8 cellular contexts compared by ENCODE assay signal in genomic region chr2:138829326-138829725, GRCh38. TPM values are rescaled to one million over a fixed set of nuclear protein-coding genes. Genes with fewer than 3 reads are reported as not detected.
A peak's percentile ranks its signal among the peaks of the same experiment; 100 is the strongest.
DNase-seq lines count a peak whose midpoint lies in the region; ATAC-seq lines count a peak whose summit lies in the region.

No MANE protein-coding gene starts in this region.

- no peak overlapping the region for H3K4me3 ChIP-seq in Jurkat, Clone E6-1 (ENCODE audit: low read length)

- H3K36me3 Mint-ChIP-seq in effector memory CD8-positive, alpha-beta T cell (ENCODE audit: insufficient read depth): no peaks in the 10 kb centered on the region

- no peak overlapping the region for H3K27ac Mint-ChIP-seq in effector memory CD8-positive, alpha-beta T cell

- DNase-seq in ELF-1 (ENCODE audit: low read depth, low spot score) (peak; percentile 67), SK-MEL-5 (ENCODE audit: low read depth, low spot score) (peak; percentile 61), pons (ENCODE audit: low spot score) (peak; percentile 52)
- DNase-seq in Jurkat, Clone E6-1 (ENCODE audit: low read depth, low spot score): peak; percentile 14
- DNase-seq in effector memory CD8-positive, alpha-beta T cell: peak in 2 of 3 experiments; percentile 1 to 12

- in situ Hi-C loops in SK-MEL-5 (cut with HindIII; ENCODE audit: low pct_unique_long_range_greater_than_20kb, low sequenced_read_pairs): no loop called here

- no peaks in the 10 kb centered on the region for H3K4me1 Mint-ChIP-seq in effector memory CD8-positive, alpha-beta T cell (ENCODE audit: low read depth in 2 of 2)

- no peaks in the 10 kb centered on the region for H3K9me3 Mint-ChIP-seq in effector memory CD8-positive, alpha-beta T cell

- no peaks in the 10 kb centered on the region for H3K27me3 Mint-ChIP-seq in effector memory CD8-positive, alpha-beta T cell

- no peak overlapping the region for H3K4me3 Mint-ChIP-seq in effector memory CD8-positive, alpha-beta T cell

- ATAC-seq in GM19468 (IDR thresholded peaks at IDR 0.05; ENCODE audit: extremely low read depth, unreplicated experiment) (peak; percentile 55), HG03108 (IDR thresholded peaks at IDR 0.05; ENCODE audit: unreplicated experiment) (no peak), esophagus mucosa (no peak)
- ATAC-seq in effector memory CD8-positive, alpha-beta T cell (replicated peaks): no peak

RNA-seq across cellular contexts. Expression of gene NXPH2, which starts 49.1 kb away (rescaled TPM):
- polyA plus RNA-seq in Jurkat, Clone E6-1 (2012; ENCODE audit: insufficient read depth, insufficient read length): not detected
- 0.43 TPM in 1 of 2 replicates, not detected in the other for total RNA-seq in SK-MEL-5 (2014; rRNA removed; shearing (Covaris generic))
- polyA plus RNA-seq in SK-MEL-5 (2015; cell fraction: cytosol; rRNA removed): 0.87 TPM in 1 of 2 replicates, not detected in the other
- polyA plus RNA-seq in SK-MEL-5 (2015; cell fraction: nucleus; rRNA removed): not detected in 2 replicates
- total RNA-seq in esophagus mucosa: not detected

Comparison
In these comparisons a context has a peak if more than half of its experiments do, and no peak if none do; other contexts are left out.
1. DNase-seq: peak in every context shown above with its lines; median percentile 67 in ELF-1; 61 in SK-MEL-5; 52 in pons; 14 in Jurkat, Clone E6-1; 6 in effector memory CD8-positive, alpha-beta T cell.